ENCODE assay signal across 15 cellular contexts in genomic region chr3:53225651-53226050, GRCh38. TPM values are rescaled to one million over a fixed set of nuclear protein-coding genes. Genes with fewer than 3 reads are reported as not detected.
A peak's percentile ranks its signal among the peaks of the same experiment; 100 is the strongest.
DNase-seq lines count a peak whose midpoint lies in the region; ATAC-seq and TF ChIP-seq lines count a peak whose summit lies in the region.
"Had no signal": no experiment of that assay in that cellular context is flagged by ENCODE, and none has a peak within 500 bp of the region (broad histone marks: within the 10 kb centered on the region; RNA-seq: fewer than 3 reads in every experiment).

No MANE protein-coding gene starts in this region.

- no peak for TF ChIP-seq CTCF in CD14-positive monocyte (IDR thresholded peaks at IDR 0.05)
- no peak for TF ChIP-seq CTCF in chondrocyte (IDR thresholded peaks at IDR 0.05)
- TF ChIP-seq CTCF in GM23338 (conservative IDR thresholded peaks at IDR 0.05; ENCODE audit: low read depth in 2 of 2), result no peak

- H3K4me1 Mint-ChIP-seq in CD14-positive monocyte (no peaks in the 10 kb centered on the region), chondrocyte (ENCODE audit: low read depth) (no peaks in the 10 kb centered on the region), GM23338 (peaks cover 10% of the 10 kb centered on the region)

- no peak for ATAC-seq in GM23338
- ATAC-seq: A549; CD8-positive, alpha-beta T cell had no signal

- no peaks in the 10 kb centered on the region for H3K79me2 ChIP-seq in GM23338 (replicated peaks; ENCODE audit: insufficient read depth)

- peaks cover 0 to 3% (median 0%) of the 10 kb centered on the region in 7 donors for H3K9me3 Mint-ChIP-seq in CD14-positive monocyte
- no peaks in the 10 kb centered on the region for H3K9me3 Mint-ChIP-seq in chondrocyte (ENCODE audit: low read depth)
- 0 out of 3 replicates have a peak, but pooled peaks cover 3% of the 10 kb centered on the region for H3K9me3 Mint-ChIP-seq in GM23338
- H3K9me3 Mint-ChIP-seq: CD8-positive, alpha-beta T cell had no signal

- H3K4me2 ChIP-seq in GM23338, result no peak overlapping the region
- H3K4me2 ChIP-seq: A549 had no signal

- H3K27ac Mint-ChIP-seq in CD14-positive monocyte, result peak overlapping the region in 1 of 7 donors; percentile 40
- H3K27ac Mint-ChIP-seq in chondrocyte (ENCODE audit: unreplicated experiment), result no peak overlapping the region
- no peak overlapping the region for H3K27ac Mint-ChIP-seq in GM23338
- H3K27ac Mint-ChIP-seq: CD8-positive, alpha-beta T cell had no signal

- no peak overlapping the region for H2AFZ ChIP-seq in GM23338

- H3K4me3 ChIP-seq in GM23338, result no peak overlapping the region
- H3K4me3 ChIP-seq: A549, HAP-1 had no signal

- no peak overlapping the region for H3K27ac ChIP-seq in GM23338 (ENCODE audit: low read depth)
- H3K27ac ChIP-seq: C4-2B had no signal

- intact Hi-C loops in CD14-positive monocyte (cut with micrococcal nuclease) (no loop called here), posterior vena cava (cut with DNase I) (no loop called here)

- H4K20me1 ChIP-seq in GM23338 (replicated peaks; ENCODE audit: insufficient read depth), result peaks cover 44% of the 10 kb centered on the region

- H3K4me1 ChIP-seq in GM23338 (ENCODE audit: insufficient read depth), result no peaks in the 10 kb centered on the region
- H3K4me1 ChIP-seq: BE2C, HAP-1 had no signal

- H3K36me3 Mint-ChIP-seq in CD14-positive monocyte, result peaks cover 72 to 85% of the 10 kb centered on the region in 2 donors
- H3K36me3 Mint-ChIP-seq in chondrocyte (ENCODE audit: low read depth), result peaks cover 37% of the 10 kb centered on the region
- H3K36me3 Mint-ChIP-seq in GM23338 (ENCODE audit: low read depth), result peaks cover 92% of the 10 kb centered on the region

- peaks cover 88% of the 10 kb centered on the region for H3F3A ChIP-seq in GM23338 (replicated peaks; ENCODE audit: low read depth)

- H3K4me3 Mint-ChIP-seq in CD14-positive monocyte (no peak overlapping the region), chondrocyte (ENCODE audit: unreplicated experiment) (no peak overlapping the region), GM23338 (no peak overlapping the region)
- H3K4me3 Mint-ChIP-seq: CD8-positive, alpha-beta T cell had no signal

- H3K27me3 Mint-ChIP-seq in CD14-positive monocyte (ENCODE audit: low read depth in 3 of 3), result no peaks in the 10 kb centered on the region
- no peaks in the 10 kb centered on the region for H3K27me3 Mint-ChIP-seq in chondrocyte (ENCODE audit: low read depth)
- peaks cover 41% of the 10 kb centered on the region for H3K27me3 Mint-ChIP-seq in GM23338 (ENCODE audit: insufficient read depth, low read depth, poor library complexity)

- peak; percentile 0 for DNase-seq in CD14-positive monocyte (ENCODE audit: low spot score)
- DNase-seq in D341Med (ENCODE audit: low spot score), result peak; percentile 8
- peak; percentile 58 for DNase-seq in chondrocyte (ENCODE audit: low spot score)
- peak; percentile 71 for DNase-seq in posterior vena cava (ENCODE audit: low spot score)
- no peak for DNase-seq in GM23338 (ENCODE audit: low spot score)
- no peak for DNase-seq in foreskin melanocyte
- DNase-seq: BE2C; CD8-positive, alpha-beta T cell; COR-L47; DND-41; GF-D8; GOT3 had no signal

- no peaks in the 10 kb centered on the region for H3K9me2 ChIP-seq in GM23338 (ENCODE audit: insufficient read depth)

- no peaks in the 10 kb centered on the region for H3K27me3 ChIP-seq in GM23338 (ENCODE audit: insufficient read depth)
- H3K27me3 ChIP-seq: BE2C had no signal

- H3K36me3 ChIP-seq in GM23338 (ENCODE audit: insufficient read depth), result peaks cover 46% of the 10 kb centered on the region

TF ChIP-seq in GM23338, 12 proteins besides CTCF, POLR2A, EP300 and RAD21 (continues in another document):
- no peak for TF ChIP-seq POLR2AphosphoS5 (IDR thresholded peaks at IDR 0.05; ENCODE audit: low read depth)
- TF ChIP-seq STAT1 (IDR thresholded peaks at IDR 0.05; ENCODE audit: unreplicated experiment), result no peak
- no peak for TF ChIP-seq REST (IDR thresholded peaks at IDR 0.05; ENCODE audit: unreplicated experiment)
- TF ChIP-seq EZH2phosphoT487 (IDR thresholded peaks at IDR 0.05; ENCODE audit: unreplicated experiment), result no peak
- no peak for TF ChIP-seq ZNF331 (CRISPR knock-in tag; IDR thresholded peaks at IDR 0.05; ENCODE audit: low read depth)

RNA-seq across cellular contexts. Expression of gene TKT, which starts 30.2 kb away (rescaled TPM):
- polyA plus RNA-seq in CD14-positive monocyte (100 to 1,000 TPM; 562 to 582 TPM), GM23338 (2016; fragmentation: Nextera tagmentation; extraction: Ambion mirVana) (584 and 604 TPM in 2 replicates)
- total RNA-seq in chondrocyte (165 to 299 TPM (median 169 TPM) in 3 replicates), posterior vena cava (100 to 1,000 TPM; 123 to 125 TPM)
- 1,229 and 1,411 TPM in 2 replicates for total RNA-seq in GM23338 (2014; rRNA removed; shearing (Covaris generic))

Comparison
In these comparisons a context has a peak if more than half of its experiments do, and no peak if none do; other contexts are left out.
1. DNase-seq: peak in CD14-positive monocyte (single experiment), D341Med (single experiment), chondrocyte (single experiment) and posterior vena cava (single experiment); none in GM23338 (single experiment) and foreskin melanocyte (single experiment).